18 cellular contexts compared by ENCODE assay signal in the genomic region with DNA sequence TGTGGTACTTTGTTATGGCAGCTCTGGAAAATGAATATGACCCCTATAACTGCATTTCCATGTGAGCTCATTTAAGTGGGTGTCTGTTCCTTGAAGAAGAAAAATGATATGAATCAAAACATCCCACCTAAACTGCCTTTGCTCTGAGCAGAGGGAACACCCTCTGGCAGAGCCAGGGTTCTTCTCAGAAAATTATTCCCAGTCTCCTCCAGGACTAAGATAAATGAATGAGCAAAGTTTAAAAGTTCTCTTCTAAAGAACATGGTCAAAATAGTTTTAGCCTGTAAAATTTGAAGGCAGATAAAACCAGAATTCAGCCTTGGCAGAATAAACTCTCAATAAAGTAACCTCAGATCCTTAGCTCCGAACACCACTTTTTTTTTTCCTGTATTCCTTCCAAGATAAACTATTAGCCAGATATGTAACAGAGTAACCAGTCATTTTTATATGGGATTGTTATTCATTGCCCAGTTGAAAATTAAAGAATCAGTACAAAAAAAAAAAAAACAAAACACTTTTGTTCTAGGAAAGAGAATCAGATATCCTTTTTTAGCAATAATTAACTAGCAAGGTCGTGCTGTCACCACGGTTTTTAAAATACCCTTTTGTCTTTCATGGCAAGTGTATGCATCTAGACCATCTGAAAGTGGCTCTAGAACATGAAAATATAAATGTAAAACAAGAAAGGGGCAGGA.
DNase-seq lines count a peak whose midpoint lies in the region; ATAC-seq, FAIRE-seq and TF ChIP-seq lines count a peak whose summit lies in the region.
"Had no signal": no experiment of that assay in that cellular context is flagged by ENCODE, and none has a peak within 500 bp of the region (broad histone marks: within the 10 kb centered on the region; RNA-seq: fewer than 3 reads in every experiment).

No MANE protein-coding gene starts in this region.

- no peak overlapping the region for H3K9ac ChIP-seq in astrocyte (ENCODE audit: low read length)

- H3K27me3 ChIP-seq in ACC112 (ENCODE audit: insufficient read depth, low read length) (no peaks in the 10 kb centered on the region), astrocyte (ENCODE audit: insufficient read depth, low read length) (no peaks in the 10 kb centered on the region), heart right ventricle (no peaks in the 10 kb centered on the region), pancreas (no peaks in the 10 kb centered on the region), WERI-Rb-1 (ENCODE audit: insufficient read depth, low read depth, severe bottlenecking) (no peaks in the 10 kb centered on the region)
- H3K27me3 ChIP-seq: tibial nerve had no signal

- TF ChIP-seq CTCF in astrocyte (IDR thresholded peaks at IDR 0.05; ENCODE audit: insufficient read depth, low read depth, low read length) = no peak
- TF ChIP-seq CTCF in heart right ventricle (IDR thresholded peaks at IDR 0.05) = no peak
- no peak for TF ChIP-seq CTCF in pancreas (IDR thresholded peaks at IDR 0.05)
- no peak for TF ChIP-seq CTCF in WERI-Rb-1 (IDR thresholded peaks at IDR 0.05; ENCODE audit: low read depth, low read length)

- H3K79me2 ChIP-seq in ACC112 (ENCODE audit: control insufficient read depth, insufficient read depth, low read length, unreplicated experiment) = no peaks in the 10 kb centered on the region
- H3K79me2 ChIP-seq in astrocyte (ENCODE audit: insufficient read depth, low read length) = no peaks in the 10 kb centered on the region

- no peak overlapping the region for H3K4me2 ChIP-seq in astrocyte (ENCODE audit: low read length)

- no peaks in the 10 kb centered on the region for H3K27me3 Mint-ChIP-seq in astrocyte (ENCODE audit: low read depth, unreplicated experiment)
- H3K27me3 Mint-ChIP-seq: activated CD8-positive, alpha-beta T cell treated with anti-CD3 and anti-CD28 coated beads for 36 hours had no signal

- ATAC-seq in heart right ventricle (peak in 6 of 8 donors; percentile 43 to 72 (median 66)), pancreas (peak; percentile 79 to 94 (median 92)), GM21723 (IDR thresholded peaks at IDR 0.05; ENCODE audit: unreplicated experiment) (no peak)
- ATAC-seq: activated CD8-positive, alpha-beta T cell treated with anti-CD3 and anti-CD28 coated beads for 36 hours; HCT116 had no signal

- intact Hi-C loops in heart right ventricle (cut with DNase I) = no loop called here
- intact Hi-C loops in pancreas (cut with DNase I) = no loop called here

- H3K27ac Mint-ChIP-seq in astrocyte (ENCODE audit: unreplicated experiment) = no peak overlapping the region
- H3K27ac Mint-ChIP-seq: activated CD8-positive, alpha-beta T cell treated with anti-CD3 and anti-CD28 coated beads for 36 hours had no signal

- H4K20me1 ChIP-seq in astrocyte (ENCODE audit: insufficient read depth, low read length) = no peaks in the 10 kb centered on the region

- FAIRE-seq in astrocyte (lab: Jason Lieb, UNC) = no peak
- FAIRE-seq in pancreas (lab: Jason Lieb, UNC) = peak; percentile 74
- FAIRE-seq: GM12892, keratinocyte had no signal

- H3K4me1 ChIP-seq in ACC112 (ENCODE audit: control insufficient read depth, insufficient read depth, low read length, unreplicated experiment) (peaks cover 18% of the 10 kb centered on the region), astrocyte (ENCODE audit: insufficient read depth, low read length) (no peaks in the 10 kb centered on the region), heart right ventricle (peaks cover 0 to 20% (median 0%) of the 10 kb centered on the region in 9 donors), pancreas (peaks cover 6 to 21% (median 8%) of the 10 kb centered on the region in 3 donors)

- 29 to 57% methylated on average over 3 of the region's 3 CpGs for WGBS in heart right ventricle, 2 donors
- WGBS in pancreas, 2 donors = 4 to 5% methylated on average over 3 of the region's 3 CpGs

- H3K4me3 ChIP-seq in ACC112 (ENCODE audit: low read depth, low read length) (no peak overlapping the region), astrocyte (ENCODE audit: insufficient read depth, low read depth, low read length) (no peak overlapping the region), heart right ventricle (no peak overlapping the region), pancreas (no peak overlapping the region), WERI-Rb-1 (ENCODE audit: low read depth, low read length) (no peak overlapping the region)
- H3K4me3 ChIP-seq: tibial nerve had no signal

- H2AFZ ChIP-seq in ACC112 (ENCODE audit: low read length, unreplicated experiment) (peak overlapping the region; percentile 76), astrocyte (ENCODE audit: low read depth, low read length) (no peak overlapping the region)

- H3K4me3 Mint-ChIP-seq in astrocyte (ENCODE audit: unreplicated experiment) = no peak overlapping the region
- H3K4me3 Mint-ChIP-seq: activated CD8-positive, alpha-beta T cell treated with anti-CD3 and anti-CD28 coated beads for 36 hours had no signal

- H3K9me3 ChIP-seq in astrocyte (ENCODE audit: insufficient read depth, low read depth, low read length) (no peaks in the 10 kb centered on the region), heart right ventricle (no peaks in the 10 kb centered on the region), pancreas (no peaks in the 10 kb centered on the region), WERI-Rb-1 (ENCODE audit: severe bottlenecking) (no peaks in the 10 kb centered on the region)
- H3K9me3 ChIP-seq: tibial nerve had no signal

- peaks cover 24% of the 10 kb centered on the region for H3K4me1 Mint-ChIP-seq in astrocyte (ENCODE audit: low read depth, unreplicated experiment)

- H3K9me3 Mint-ChIP-seq in astrocyte (ENCODE audit: unreplicated experiment) = no peaks in the 10 kb centered on the region
- H3K9me3 Mint-ChIP-seq: activated CD8-positive, alpha-beta T cell treated with anti-CD3 and anti-CD28 coated beads for 36 hours had no signal

- H3K36me3 ChIP-seq in ACC112 (ENCODE audit: insufficient read depth, low read length) (no peaks in the 10 kb centered on the region), astrocyte (ENCODE audit: insufficient read depth, low read length) (no peaks in the 10 kb centered on the region), heart right ventricle (no peaks in the 10 kb centered on the region), pancreas (no peaks in the 10 kb centered on the region), WERI-Rb-1 (no peaks in the 10 kb centered on the region)
- H3K36me3 ChIP-seq: tibial nerve had no signal

- no peaks in the 10 kb centered on the region for H3K36me3 Mint-ChIP-seq in astrocyte (ENCODE audit: low read depth, unreplicated experiment)

- DNase-seq in astrocyte (ENCODE audit: low read depth) = peak; percentile 48
- DNase-seq in heart right ventricle = no peak
- no peak for DNase-seq in pancreas
- no peak for DNase-seq in WERI-Rb-1
- DNase-seq in iPS-NIHi11 (ENCODE audit: low spot score) = no peak
- DNase-seq in stimulated activated CD4-positive, alpha-beta T cell treated with anti-CD3 and anti-CD28 coated beads, Interleukin-2, amount 100 ng/mL, for 48 hours = no peak
- DNase-seq: activated CD8-positive, alpha-beta T cell treated with anti-CD3 and anti-CD28 coated beads for 36 hours; COR-L47; MM.1S; NCI-H187; NCI-H510A treated with DMSO at 0.1 percent for 48 hours; stimulated activated CD4-positive, alpha-beta T cell treated with anti-CD3 and anti-CD28 coated beads, Interleukin-4, amount 100 ng/mL, for 1 hour had no signal

- H3K27ac ChIP-seq in ACC112 (ENCODE audit: low read depth, low read length) (no peak overlapping the region), astrocyte (ENCODE audit: low read depth, low read length) (no peak overlapping the region), heart right ventricle (peak overlapping the region in 5 of 10 donors; percentile 16 to 61 (median 48)), pancreas (peak overlapping the region in 3 of 4 donors; percentile 17 to 58 (median 51)), WERI-Rb-1 (no peak overlapping the region)
- H3K27ac ChIP-seq: tibial nerve had no signal

Comparison
In these comparisons a context has a peak if more than half of its experiments do, and no peak if none do; other contexts are left out.
1. H3K27ac ChIP-seq: peak in pancreas (3 of 4); none in ACC112 (single experiment), astrocyte (single experiment) and WERI-Rb-1 (single experiment).